28 cellular contexts compared by ENCODE assay signal in genomic region chr1:102182603-102183260, GRCh38.
"Had no signal": no experiment of that assay in that cellular context is flagged by ENCODE, and none has a peak within 500 bp of the region (broad histone marks: within the 10 kb centered on the region; RNA-seq: fewer than 3 reads in every experiment).

No MANE protein-coding gene starts in this region.

- FAIRE-seq: colon, endometrium, islet of Langerhans, keratinocyte had no signal

- H3K36me3 Mint-ChIP-seq: mesothelial cell of epicardium, naive B cell had no signal

- H3K9me3 Mint-ChIP-seq: dendritic cell treated with granulocyte-macrophage colony-stimulating factor and Interleukin-4, amounts not matched to agents 40 ng/mL and 50 ng/mL, for 4 days; endodermal cell; mesothelial cell of epicardium; naive B cell had no signal

- H3K4me3 ChIP-seq: coronary artery, esophagus squamous epithelium, gastrocnemius medialis, heart right ventricle, left lung, lower lobe of right lung, mucosa of descending colon had no signal

- H3K36me3 ChIP-seq: esophagus squamous epithelium, gastrocnemius medialis, heart right ventricle, left lung, lower lobe of right lung had no signal

- H3K4me1 ChIP-seq: esophagus squamous epithelium, gastrocnemius medialis, heart right ventricle, left lung, lower lobe of right lung had no signal

- DNase-seq: effector CD8-positive, alpha-beta T cell; effector memory CD8-positive, alpha-beta T cell; endodermal cell; erythroblast; esophagus squamous epithelium; foreskin fibroblast; foreskin melanocyte; gastrocnemius medialis; glutamatergic neuron; head of caudate nucleus; heart right ventricle; hippocampal formation; left cardiac atrium; left lung; left ventricle myocardium superior; lower lobe of right lung; mesenchymal stem cell; mucosa of descending colon; naive B cell had no signal

- H3K27ac Mint-ChIP-seq: dendritic cell treated with granulocyte-macrophage colony-stimulating factor and Interleukin-4, amounts not matched to agents 40 ng/mL and 50 ng/mL, for 4 days; effector memory CD8-positive, alpha-beta T cell; endodermal cell; mesothelial cell of epicardium had no signal

- H3K4me1 Mint-ChIP-seq: naive B cell had no signal

- H3K27me3 Mint-ChIP-seq: dendritic cell treated with granulocyte-macrophage colony-stimulating factor and Interleukin-4, amounts not matched to agents 40 ng/mL and 50 ng/mL, for 4 days; effector memory CD8-positive, alpha-beta T cell; naive B cell had no signal

- H3K4me3 Mint-ChIP-seq: dendritic cell treated with granulocyte-macrophage colony-stimulating factor and Interleukin-4, amounts not matched to agents 40 ng/mL and 50 ng/mL, for 4 days; effector memory CD8-positive, alpha-beta T cell; endodermal cell; mesothelial cell of epicardium; naive B cell had no signal

- H3K9me3 ChIP-seq: esophagus squamous epithelium, gastrocnemius medialis, heart right ventricle, left lung, lower lobe of right lung, mucosa of descending colon had no signal

- H3K27ac ChIP-seq: coronary artery, epithelial cell of prostate, esophagus squamous epithelium, gastrocnemius medialis, heart right ventricle, left lung, lower lobe of right lung had no signal

- H3K27me3 ChIP-seq: esophagus squamous epithelium, gastrocnemius medialis, heart right ventricle, left lung had no signal

- ATAC-seq: effector memory CD8-positive, alpha-beta T cell; esophagus mucosa; gastrocnemius medialis; heart right ventricle; left cardiac atrium; left lung; left ventricle myocardium superior; lower lobe of right lung; mucosa of descending colon had no signal
